ENCODE assay signal across 6 cellular contexts in the genomic region with DNA sequence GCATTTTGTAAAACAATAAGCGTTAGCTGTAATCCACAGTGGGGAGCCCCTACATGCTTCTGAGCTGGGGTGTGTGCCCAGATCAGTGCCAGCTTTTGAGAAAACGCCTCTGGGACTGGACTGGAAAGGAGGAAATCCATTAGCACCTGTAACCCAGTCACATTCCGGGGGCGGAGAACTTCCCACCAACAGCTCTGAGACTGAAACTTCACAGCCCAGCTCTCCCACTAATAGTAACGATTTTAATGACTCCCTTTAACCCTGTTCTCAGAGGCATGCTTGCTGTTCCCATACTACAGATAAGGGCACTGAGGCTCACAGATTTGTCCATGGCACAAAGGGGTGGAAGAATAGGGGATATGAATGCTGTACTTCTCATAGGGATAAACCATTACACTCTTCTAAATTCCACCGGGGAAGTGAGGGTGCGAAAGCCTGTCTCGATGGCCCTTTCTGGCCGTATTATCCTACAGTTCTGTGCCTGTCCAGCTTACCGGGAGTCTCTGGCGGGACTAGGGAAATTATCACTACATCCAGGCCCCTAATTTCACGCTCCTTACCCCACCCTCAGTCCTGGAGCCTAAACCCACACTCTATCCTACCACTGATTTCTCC. TPM values are rescaled to one million over a fixed set of nuclear protein-coding genes. Genes with fewer than 3 reads are reported as not detected.
DNase-seq lines count a peak whose midpoint lies in the region; ATAC-seq and TF ChIP-seq lines count a peak whose summit lies in the region.

No MANE protein-coding gene starts in this region.

- TF ChIP-seq POLR2A in Peyer's patch (IDR thresholded peaks at IDR 0.05) = no peak

- H3K27ac ChIP-seq in Peyer's patch (peak overlapping the region; percentile 47 to 78 (median 78)), left ventricle myocardium inferior (replicated peaks) (peak overlapping the region; percentile 76), substantia nigra (ENCODE audit: low read depth, low read length, poor library complexity, severe bottlenecking) (peak overlapping the region; percentile 80)

- ATAC-seq in GM18873 (IDR thresholded peaks at IDR 0.05; ENCODE audit: low FRiP score, unreplicated experiment) = no peak

- intact Hi-C loops in left ventricle myocardium inferior (cut with micrococcal nuclease) = no loop called here

- H3K4me3 ChIP-seq in Peyer's patch = peak overlapping the region; percentile 74 to 89 (median 76)
- peak overlapping the region; percentile 87 for H3K4me3 ChIP-seq in left ventricle myocardium inferior

- H3K9me3 ChIP-seq in Peyer's patch (no peaks in the 10 kb centered on the region), left ventricle myocardium inferior (replicated peaks) (no peaks in the 10 kb centered on the region)

- H3K4me1 ChIP-seq in Peyer's patch (peaks cover 0 to 19% (median 5%) of the 10 kb centered on the region in 4 donors), left ventricle myocardium inferior (peaks cover 27% of the 10 kb centered on the region)

- H3K36me3 ChIP-seq in Peyer's patch (peaks cover 0 to 11% (median 0%) of the 10 kb centered on the region in 3 donors), left ventricle myocardium inferior (no peaks in the 10 kb centered on the region)

- peak; percentile 47 for DNase-seq in CD1c-positive myeloid dendritic cell (ENCODE audit: extremely low spot score)
- no peak for DNase-seq in Peyer's patch
- DNase-seq in left ventricle myocardium inferior = no peak
- DNase-seq in substantia nigra (lab: John Stamatoyannopoulos, UW) = no peak
- no peak for DNase-seq in NCI-H1417 treated with DMSO at 0.1 percent for 48 hours (lab: John Stamatoyannopoulos, UW)

- no peak for TF ChIP-seq CTCF in Peyer's patch (IDR thresholded peaks at IDR 0.05)
- TF ChIP-seq CTCF in left ventricle myocardium inferior (IDR thresholded peaks at IDR 0.05; ENCODE audit: borderline replicate concordance) = no peak

- no peaks in the 10 kb centered on the region for H3K27me3 ChIP-seq in Peyer's patch
- H3K27me3 ChIP-seq in left ventricle myocardium inferior (ENCODE audit: low read depth) = no peaks in the 10 kb centered on the region

RNA-seq across cellular contexts. Expression of gene FBXO46, which starts 0.8 kb away (rescaled TPM):
- total RNA-seq in Peyer's patch (10 to 100 TPM in 3 of 4 donors, 1 to 10 TPM in 1; 8.3 to 25.2 (median 19.7) TPM), left ventricle myocardium inferior (9.4 TPM)

RNA-seq across cellular contexts. Expression of gene MEIOSIN, which starts 3.4 kb away (rescaled TPM):
- total RNA-seq in Peyer's patch (not detected), left ventricle myocardium inferior (not detected)

RNA-seq across cellular contexts. Expression of gene QPCTL, which starts 37.4 kb away (rescaled TPM):
- total RNA-seq in Peyer's patch (10 to 100 TPM in 1 of 4 donors, 1 to 10 TPM in 3; 6.1 to 11.6 (median 7.4) TPM), left ventricle myocardium inferior (2.2 TPM)

RNA-seq across cellular contexts. Expression of gene SNRPD2, which starts 38.1 kb away (rescaled TPM):
- total RNA-seq in Peyer's patch (10 to 100 TPM; 47.3 to 86.2 (median 67.3) TPM), left ventricle myocardium inferior (249 TPM)

RNA-seq across cellular contexts. Expression of gene SIX5, which starts 39.2 kb away (rescaled TPM):
- total RNA-seq in Peyer's patch = 10 to 100 TPM in 1 of 4 donors, 1 to 10 TPM in 3; 3.3 to 11.5 (median 6.2) TPM
- total RNA-seq in left ventricle myocardium inferior = 21.8 TPM
